9 cellular contexts compared by ENCODE assay signal in genomic region chr11:62708423-62709261, GRCh38. TPM values are rescaled to one million over a fixed set of nuclear protein-coding genes. Genes with fewer than 3 reads are reported as not detected.
A peak's percentile ranks its signal among the peaks of the same experiment; 100 is the strongest.
DNase-seq lines count a peak whose midpoint lies in the region; ATAC-seq, FAIRE-seq and TF ChIP-seq lines count a peak whose summit lies in the region.
"Had no signal": no experiment of that assay in that cellular context is flagged by ENCODE, and none has a peak within 500 bp of the region (broad histone marks: within the 10 kb centered on the region; RNA-seq: fewer than 3 reads in every experiment).

No MANE protein-coding gene starts in this region.

- no peak for TF ChIP-seq CTCF in MCF 10A (IDR thresholded peaks at IDR 0.05; ENCODE audit: unreplicated experiment)
- no peak for TF ChIP-seq CTCF in lung (IDR thresholded peaks at IDR 0.05; ENCODE audit: control extremely low read depth, extremely low read depth)

- ATAC-seq in T-cell (replicated peaks in 1 of 4), result peak; percentile 27 to 45 (median 34)
- no peak for ATAC-seq in lung (ENCODE audit: insufficient read depth, low FRiP score)
- ATAC-seq in stimulated activated naive CD8-positive, alpha-beta T cell treated with anti-CD3 and anti-CD28 coated beads, Interleukin-15, amount 100 ng/mL, for 72 hours, result peak; percentile 62

- no peaks in the 10 kb centered on the region for H3K9me2 ChIP-seq in GM23248 (ENCODE audit: insufficient read depth)

- no peaks in the 10 kb centered on the region for H3K27me3 Mint-ChIP-seq in T-cell
- no peaks in the 10 kb centered on the region for H3K27me3 Mint-ChIP-seq in MCF 10A (ENCODE audit: insufficient read depth, unreplicated experiment)
- no peaks in the 10 kb centered on the region for H3K27me3 Mint-ChIP-seq in stimulated activated naive CD8-positive, alpha-beta T cell treated with anti-CD3 and anti-CD28 coated beads, Interleukin-15, amount 100 ng/mL, for 72 hours

- no peaks in the 10 kb centered on the region for H3K9me3 Mint-ChIP-seq in T-cell
- no peaks in the 10 kb centered on the region for H3K9me3 Mint-ChIP-seq in MCF 10A (ENCODE audit: unreplicated experiment)
- no peaks in the 10 kb centered on the region for H3K9me3 Mint-ChIP-seq in stimulated activated naive CD8-positive, alpha-beta T cell treated with anti-CD3 and anti-CD28 coated beads, Interleukin-15, amount 100 ng/mL, for 72 hours

- no peaks in the 10 kb centered on the region for H3K27me3 ChIP-seq in GM23248 (replicated peaks; ENCODE audit: insufficient read depth)
- H3K27me3 ChIP-seq in lung (ENCODE audit: control insufficient read depth, insufficient read depth), result no peaks in the 10 kb centered on the region

- H3K36me3 ChIP-seq in GM23248 (ENCODE audit: low read depth) (peaks cover 26% of the 10 kb centered on the region; the same call in 1 of the 2 replicates), lung (ENCODE audit: control insufficient read depth in 2 of 2, insufficient read depth in 2 of 2, low read length in 2 of 2) (peaks cover under 1 to 6% of the 10 kb centered on the region in 2 donors)

- peak overlapping the region; percentile 96 for H3K4me2 ChIP-seq in GM23248 (ENCODE audit: unreplicated experiment)

- H3K4me1 Mint-ChIP-seq in T-cell, result peaks cover 59 to 68% (median 63%) of the 10 kb centered on the region in 3 donors
- peaks cover 25% of the 10 kb centered on the region for H3K4me1 Mint-ChIP-seq in MCF 10A (ENCODE audit: insufficient read depth, unreplicated experiment)
- H3K4me1 Mint-ChIP-seq in stimulated activated naive CD8-positive, alpha-beta T cell treated with anti-CD3 and anti-CD28 coated beads, Interleukin-15, amount 100 ng/mL, for 72 hours, result peaks cover 71% of the 10 kb centered on the region

- no peak for FAIRE-seq in GM19239 (lab: Jason Lieb, UNC)

- peak overlapping the region; percentile 85 for H2AFZ ChIP-seq in GM23248

- in situ Hi-C loops in GM23248 (cut with MboI), result no loop called here

- H3K27ac ChIP-seq in GM23248, result peak overlapping the region; percentile 94
- H3K27ac ChIP-seq in lung (ENCODE audit: low read depth in 1 of 2, low read length in 1 of 2), result peak overlapping the region; percentile 91 to 99

- peaks cover 49% of the 10 kb centered on the region for H3F3A ChIP-seq in GM23248 (ENCODE audit: insufficient read depth)

- no peak for DNase-seq in GM23248
- DNase-seq in T-cell, result peak in 27 of 34 experiments; percentile 18 to 56 (median 34)
- DNase-seq in MCF 10A (ENCODE audit: unreplicated experiment), result no peak
- DNase-seq in lung (ENCODE audit: low spot score), result no peak
- peak in 1 of 2 donors; percentile 62 for DNase-seq in stimulated activated naive CD8-positive, alpha-beta T cell treated with anti-CD3 and anti-CD28 coated beads, Interleukin-15, amount 100 ng/mL, for 72 hours
- DNase-seq in GM19239 (ENCODE audit: insufficient read length, low spot score), result no peak
- no peak for DNase-seq in T1000 (lab: John Stamatoyannopoulos, UW)
- no peak for DNase-seq in GM19240 (ENCODE audit: insufficient read length, low spot score)

- 34% methylated on average over 12 of the region's 12 CpGs for WGBS in GM23248 (ENCODE audit: low coverage in 1 of 2, low lambda C conversion rate in 2 of 2, missing lambda C conversion rate in 2 of 2), 2 experiments
- 36 to 37% methylated on average over 12 of the region's 12 CpGs for WGBS in lung, 2 donors

- no TSS peak for BruUV-seq in MCF 10A (replicated peaks; lab: Mats Ljungman, UMichigan)

- H3K4me3 Mint-ChIP-seq in T-cell (peak overlapping the region; percentile 88 to 97 (median 90)), MCF 10A (ENCODE audit: unreplicated experiment) (peak overlapping the region; percentile 91)
- H3K4me3 Mint-ChIP-seq in stimulated activated naive CD8-positive, alpha-beta T cell treated with anti-CD3 and anti-CD28 coated beads, Interleukin-15, amount 100 ng/mL, for 72 hours, result peak overlapping the region; percentile 86 to 93

- POLR2A ChIA-PET in T-cell (lab: Charles Lee), result interaction anchor here (0.5 to 2.2 kb wide), 11 partner anchors 19 to 173 kb away, joined by 3 to 8 read pairs (median 4); partner anchors contain the start of genes C11orf98 (in 1 of the 2), CSKMT (in 1 of the 2), EEF1G (in 1 of the 2) and HNRNPUL2 (in 1 of the 2)
- POLR2A ChIA-PET in MCF 10A (lab: Yijun Ruan, JAX), result interaction anchor here (0.7 to 15.7 kb wide), 14 partner anchors 10 to 151 kb away, joined by 3 to 197 read pairs (median 7); partner anchors contain the start of genes C11orf98, CSKMT, EEF1G and HNRNPUL2

- H3K9me3 ChIP-seq in GM23248 (ENCODE audit: low read depth), result no peaks in the 10 kb centered on the region
- no peaks in the 10 kb centered on the region for H3K9me3 ChIP-seq in lung (ENCODE audit: control insufficient read depth in 2 of 2, insufficient read depth in 1 of 2, low read length in 1 of 2)

- CTCF ChIA-PET in T-cell (lab: Charles Lee), result interaction anchor here (0.5 to 1.4 kb wide), 7 partner anchors 17 to 284 kb away, joined by 3 to 6 read pairs (median 4); partner anchors contain the start of genes HNRNPUL2 (in 1 of the 2), SLC3A2 (in 1 of the 2) and ZBTB3 (in 1 of the 2)
- CTCF ChIA-PET in MCF 10A (lab: Yijun Ruan, JAX), result interaction anchor here (0.5 to 7.0 kb wide), 8 partner anchors 12 to 313 kb away, joined by 3 to 33 read pairs (median 3); partner anchors contain the start of gene TMEM179B

- no peaks in the 10 kb centered on the region for H4K20me1 ChIP-seq in GM23248 (ENCODE audit: insufficient read depth)

- H3K27ac Mint-ChIP-seq in T-cell (peak overlapping the region; percentile 95 to 97), MCF 10A (ENCODE audit: low read depth, unreplicated experiment) (peak overlapping the region; percentile 98)
- H3K27ac Mint-ChIP-seq in stimulated activated naive CD8-positive, alpha-beta T cell treated with anti-CD3 and anti-CD28 coated beads, Interleukin-15, amount 100 ng/mL, for 72 hours, result peak overlapping the region; percentile 93 to 97

- peaks cover 26% of the 10 kb centered on the region for H3K79me2 ChIP-seq in GM23248 (ENCODE audit: insufficient read depth)

- peak overlapping the region; percentile 85 for H3K4me3 ChIP-seq in GM23248
- H3K4me3 ChIP-seq in lung, result peak overlapping the region; percentile 9

- H3K9ac ChIP-seq in GM23248, result peak overlapping the region; percentile 90

- H3K36me3 Mint-ChIP-seq in T-cell, result peaks cover 16% of the 10 kb centered on the region
- H3K36me3 Mint-ChIP-seq in MCF 10A (ENCODE audit: insufficient read depth, unreplicated experiment), result peaks cover 49% of the 10 kb centered on the region

- intact Hi-C loops in MCF 10A (cut with micrococcal nuclease), result no loop called here

- peaks cover 21% of the 10 kb centered on the region for H3K4me1 ChIP-seq in GM23248 (ENCODE audit: insufficient read depth)
- peaks cover 0 to 17% of the 10 kb centered on the region in 2 donors for H3K4me1 ChIP-seq in lung (ENCODE audit: control insufficient read depth in 2 of 2, insufficient read depth in 2 of 2, low read length in 2 of 2)

RNA-seq across cellular contexts. Expression of gene GNG3, which starts 1.2 kb away (rescaled TPM):
- total RNA-seq in GM23248 (2014; rRNA removed; shearing (Covaris generic)), result not detected in 2 replicates
- polyA plus RNA-seq in GM23248 (2016; fragmentation: Nextera tagmentation; extraction: Ambion mirVana) (0.29 TPM in 1 of 2 replicates, not detected in the other), lung (under 1 TPM; 0.05 to 0.26 TPM)
- total RNA-seq in T-cell (not detected), MCF 10A (2022) (not detected in 2 replicates), lung (under 1 TPM in 1 of 2 donors, not detected in 1; 0.40 TPM)
- total RNA-seq: SK-MEL-5 had no signal

RNA-seq across cellular contexts. Expression of gene BSCL2, which starts 1.4 kb away (rescaled TPM):
- total RNA-seq in GM23248 (2014; rRNA removed; shearing (Covaris generic)), result 51.0 and 63.5 TPM in 2 replicates
- polyA plus RNA-seq in GM23248 (2016; fragmentation: Nextera tagmentation; extraction: Ambion mirVana), result 74.5 and 79.0 TPM in 2 replicates
- total RNA-seq in T-cell, result 10 to 100 TPM; 21.9 to 43.7 (median 37.3) TPM
- total RNA-seq in MCF 10A (2022), result 33.1 and 46.6 TPM in 2 replicates
- total RNA-seq in lung, result 100 to 1,000 TPM in 1 of 2 donors, 10 to 100 TPM in 1; 30.7 to 120 TPM
- 100 to 1,000 TPM in 1 of 2 donors, 10 to 100 TPM in 1; 65.7 to 190 TPM for polyA plus RNA-seq in lung

RNA-seq across cellular contexts. Expression of gene HNRNPUL2, which starts 18.6 kb away (rescaled TPM):
- total RNA-seq in GM23248 (2014; rRNA removed; shearing (Covaris generic)), result 2.9 and 5.0 TPM in 2 replicates
- polyA plus RNA-seq in GM23248 (2016; fragmentation: Nextera tagmentation; extraction: Ambion mirVana), result 2.1 and 3.1 TPM in 2 replicates
- 10 to 100 TPM; 45.8 to 67.8 (median 62.7) TPM for total RNA-seq in T-cell
- 36.4 and 36.6 TPM in 2 replicates for total RNA-seq in MCF 10A (2022)
- 10 to 100 TPM; 41.4 to 53.1 TPM for total RNA-seq in lung
- 10 to 100 TPM; 25.6 to 29.5 TPM for polyA plus RNA-seq in lung

RNA-seq across cellular contexts. Expression of gene LRRN4CL, which starts 19.3 kb away (rescaled TPM):
- 6.9 and 12.3 TPM in 2 replicates for total RNA-seq in GM23248 (2014; rRNA removed; shearing (Covaris generic))
- 2.1 and 2.3 TPM in 2 replicates for polyA plus RNA-seq in GM23248 (2016; fragmentation: Nextera tagmentation; extraction: Ambion mirVana)
- under 1 TPM in 4 of 5 donors, not detected in 1; 0.14 to 0.29 (median 0.19) TPM for total RNA-seq in T-cell
- total RNA-seq in MCF 10A (2022), result 0.42 and 0.81 TPM in 2 replicates
- total RNA-seq in lung, result 1 to 10 TPM in 1 of 2 donors, under 1 TPM in 1; 0.57 to 2.6 TPM
- polyA plus RNA-seq in lung, result 1 to 10 TPM in 1 of 2 donors, under 1 TPM in 1; 0.46 to 1.9 TPM

RNA-seq across cellular contexts. Expression of gene TTC9C, which starts 19.6 kb away (rescaled TPM):
- total RNA-seq in GM23248 (2014; rRNA removed; shearing (Covaris generic)), result 28.9 and 54.6 TPM in 2 replicates
- polyA plus RNA-seq in GM23248 (2016; fragmentation: Nextera tagmentation; extraction: Ambion mirVana) (40.1 and 46.6 TPM in 2 replicates), lung (10 to 100 TPM; 22.6 to 55.5 TPM)
- total RNA-seq in T-cell (10 to 100 TPM; 15.4 to 54.5 (median 44.6) TPM), MCF 10A (2022) (27.3 and 31.9 TPM in 2 replicates), lung (10 to 100 TPM; 27.7 to 33.8 TPM)

Comparison
In these comparisons a context has a peak if more than half of its experiments do, and no peak if none do; other contexts are left out.
1. DNase-seq: peak in T-cell (27 of 34); none in GM23248 (single experiment), MCF 10A (single experiment), lung (single experiment), GM19239 (single experiment), T1000 (single experiment) and GM19240 (single experiment).
2. Peak in every context shown above with its lines, with median percentiles within 50 percentile points of each other: H3K27ac Mint-ChIP-seq and H3K4me3 Mint-ChIP-seq.